15 cellular contexts compared by ENCODE assay signal in the genomic region with DNA sequence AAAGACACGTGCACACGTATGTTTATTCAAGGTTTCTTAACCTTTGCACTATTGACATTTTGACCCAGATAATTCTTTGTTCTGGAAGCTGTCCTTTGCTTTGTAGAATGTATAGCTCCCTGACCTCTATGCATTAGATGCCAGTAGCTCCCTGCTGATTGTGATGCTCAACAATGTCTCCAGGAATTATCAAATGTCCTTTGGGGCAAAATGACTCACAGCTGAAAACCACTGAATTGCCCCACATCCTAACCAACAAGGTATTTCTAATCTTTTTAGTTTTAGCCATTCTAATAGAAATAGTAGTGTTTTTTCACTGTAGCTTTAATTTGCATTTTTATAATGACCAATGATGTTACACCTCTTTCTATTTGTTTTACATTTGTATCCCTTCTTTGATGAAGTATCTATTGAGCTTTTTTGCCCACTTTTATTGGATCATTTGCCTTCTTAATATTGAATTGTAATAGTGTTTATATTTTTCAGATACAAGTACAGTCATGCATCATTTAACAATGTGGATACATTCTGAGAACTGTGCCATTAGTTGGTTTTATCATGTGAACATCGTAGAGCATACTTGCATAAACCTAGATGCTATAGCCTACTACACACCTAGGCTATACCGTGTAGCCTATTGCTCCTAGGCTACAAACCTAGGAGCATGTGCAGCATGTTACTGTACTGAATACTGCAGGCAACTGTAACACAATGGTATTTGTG. TPM values are rescaled to one million over a fixed set of nuclear protein-coding genes. Genes with fewer than 3 reads are reported as not detected.
DNase-seq lines count a peak whose midpoint lies in the region; TF ChIP-seq lines count a peak whose summit lies in the region.
"Had no signal": no experiment of that assay in that cellular context is flagged by ENCODE, and none has a peak within 500 bp of the region (broad histone marks: within the 10 kb centered on the region; RNA-seq: fewer than 3 reads in every experiment).

No MANE protein-coding gene starts in this region.

- H3F3A ChIP-seq in GM23248 (ENCODE audit: insufficient read depth) = peaks cover 15% of the 10 kb centered on the region; the same call in 1 of the 2 replicates

- H3K4me1 ChIP-seq in GM23248 (ENCODE audit: insufficient read depth) = peaks cover 29% of the 10 kb centered on the region
- no peaks in the 10 kb centered on the region for H3K4me1 ChIP-seq in trophoblast cell (ENCODE audit: control insufficient read depth in 1 of 2, insufficient read depth in 2 of 2, low read length in 2 of 2)
- H3K4me1 ChIP-seq: tibial nerve had no signal

- no peaks in the 10 kb centered on the region for H3K27me3 ChIP-seq in GM23248 (replicated peaks; ENCODE audit: insufficient read depth)
- no peaks in the 10 kb centered on the region for H3K27me3 ChIP-seq in trophoblast cell (ENCODE audit: insufficient read depth, low read length)
- H3K27me3 ChIP-seq: tibial nerve had no signal

- H3K9ac ChIP-seq in GM23248 (no peak overlapping the region), trophoblast cell (ENCODE audit: low read length) (no peak overlapping the region)
- H3K9ac ChIP-seq: KMS-11 had no signal

- no peak overlapping the region for H4K8ac ChIP-seq in trophoblast cell (ENCODE audit: low read depth, low read length)

- no peak overlapping the region for H3K18ac ChIP-seq in trophoblast cell (ENCODE audit: low read length)

- H3K4me2 ChIP-seq in GM23248 (ENCODE audit: unreplicated experiment) (peak overlapping the region; percentile 15), trophoblast cell (ENCODE audit: low read length) (no peak overlapping the region)
- H3K4me2 ChIP-seq: KMS-11 had no signal

- intact Hi-C loops in posterior cingulate gyrus (cut with DNase I) = no loop called here

- peaks cover 2% of the 10 kb centered on the region for H3K79me1 ChIP-seq in trophoblast cell (ENCODE audit: low read length)

- no peak overlapping the region for H3K23ac ChIP-seq in trophoblast cell (ENCODE audit: low read length)

- H3K79me2 ChIP-seq in GM23248 (ENCODE audit: insufficient read depth) = no peaks in the 10 kb centered on the region
- no peaks in the 10 kb centered on the region for H3K79me2 ChIP-seq in trophoblast cell (ENCODE audit: control insufficient read depth, insufficient read depth, low read length, poor library complexity)

- no peak for TF ChIP-seq POLR2A in NB4 (IDR thresholded peaks at IDR 0.05; ENCODE audit: extremely low read depth, insufficient read length)

- no peak overlapping the region for H3K4ac ChIP-seq in trophoblast cell (ENCODE audit: low read depth, low read length)

- no peaks in the 10 kb centered on the region for H3K9me3 ChIP-seq in GM23248 (ENCODE audit: low read depth)
- H3K9me3 ChIP-seq in trophoblast cell (ENCODE audit: insufficient read depth, low read depth, low read length) = peaks cover 1% of the 10 kb centered on the region
- H3K9me3 ChIP-seq: tibial nerve had no signal

- H3K4me3 ChIP-seq in GM23248 (no peak overlapping the region), NB4 (ENCODE audit: low read depth, low read length) (no peak overlapping the region), astrocyte of the spinal cord (ENCODE audit: low read depth, low read length) (no peak overlapping the region), trophoblast cell (ENCODE audit: low read depth, low read length) (no peak overlapping the region)
- H3K4me3 ChIP-seq: tibial nerve had no signal

- DNase-seq in GM23248 (peak; percentile 84), NB4 (ENCODE audit: low read depth) (peak; percentile 73), astrocyte of the spinal cord (ENCODE audit: low read depth, low spot score) (peak; percentile 33), trophoblast cell (peak; percentile 82 to 83), T-helper 1 cell (no peak), posterior cingulate gyrus (no peak), mucosa of gallbladder (ENCODE audit: low spot score) (no peak)
- DNase-seq in stimulated activated CD4-positive, alpha-beta T cell treated with anti-CD3 and anti-CD28 coated beads, Interleukin-1b, Interleukin-23, amount 100 ng/mL, for 48 hours = no peak
- DNase-seq: CD8-positive, alpha-beta T cell; hippocampal formation; left cardiac atrium; NCI-H2227 treated with DMSO at 0.1 percent for 48 hours; occipital lobe had no signal

- no peak overlapping the region for H2BK12ac ChIP-seq in trophoblast cell (ENCODE audit: low read length)

- H4K12ac ChIP-seq in trophoblast cell (ENCODE audit: low read depth, low read length) = no peak overlapping the region

- H3K9me2 ChIP-seq in GM23248 (ENCODE audit: insufficient read depth) = no peaks in the 10 kb centered on the region

- H2AK5ac ChIP-seq in trophoblast cell (ENCODE audit: low read length) = no peak overlapping the region

- H2BK120ac ChIP-seq in trophoblast cell (ENCODE audit: insufficient read depth, low read length, poor library complexity) = no peak overlapping the region

- TF ChIP-seq CTCF in NB4 (IDR thresholded peaks at IDR 0.05; ENCODE audit: low read depth, low read length) (no peak), astrocyte of the spinal cord (IDR thresholded peaks at IDR 0.05; ENCODE audit: low read depth, low read length) (no peak)

- H3K27ac ChIP-seq in GM23248 (peak overlapping the region; percentile 58), trophoblast cell (ENCODE audit: low read depth, low read length) (no peak overlapping the region)
- H3K27ac ChIP-seq: KMS-11, tibial nerve had no signal

- H4K20me1 ChIP-seq in GM23248 (ENCODE audit: insufficient read depth) = no peaks in the 10 kb centered on the region

- no peak overlapping the region for H3K14ac ChIP-seq in trophoblast cell (ENCODE audit: low read length)

- no peak overlapping the region for H2BK5ac ChIP-seq in trophoblast cell (ENCODE audit: low read depth, low read length, poor library complexity)

- H3K36me3 ChIP-seq in GM23248 (ENCODE audit: low read depth) (no peaks in the 10 kb centered on the region), trophoblast cell (ENCODE audit: control insufficient read depth in 1 of 2, insufficient read depth in 2 of 2, low read length in 2 of 2) (no peaks in the 10 kb centered on the region)
- H3K36me3 ChIP-seq: tibial nerve had no signal

- 36 to 44% methylated on average over 4 of the region's 4 CpGs for WGBS in GM23248 (ENCODE audit: low coverage in 1 of 2, low lambda C conversion rate in 2 of 2, missing lambda C conversion rate in 2 of 2), 2 experiments
- no CpG with 5 or more reads among the region's 4 CpGs for WGBS in trophoblast cell (ENCODE audit: extremely low coverage, insufficient coverage, insufficient read length)

- H2AFZ ChIP-seq in GM23248 (no peak overlapping the region), trophoblast cell (ENCODE audit: insufficient read depth, low read length, poor library complexity) (no peak overlapping the region)

- H4K91ac ChIP-seq in trophoblast cell (ENCODE audit: low read depth, low read length) = no peak overlapping the region

- in situ Hi-C loops in GM23248 (cut with MboI) (no loop called here), astrocyte of the spinal cord (cut with HindIII; ENCODE audit: low sequenced_read_pairs) (no loop called here)

RNA-seq across cellular contexts. Expression of a gene that starts 10.3 kb away (rescaled TPM):
- total RNA-seq in GM23248 (2014; rRNA removed; shearing (Covaris generic)) = 1.0 and 1.2 TPM in 2 replicates
- 17.3 and 20.3 TPM in 2 replicates for polyA plus RNA-seq in GM23248 (2016; fragmentation: Nextera tagmentation; extraction: Ambion mirVana)
- polyA plus RNA-seq in trophoblast cell (2013) = 25.3 and 26.0 TPM in 2 replicates
- total RNA-seq in mucosa of gallbladder = 9.8 TPM

RNA-seq across cellular contexts. Expression of a gene that starts 17.7 kb away (rescaled TPM):
- 29.6 and 34.5 TPM in 2 replicates for total RNA-seq in GM23248 (2014; rRNA removed; shearing (Covaris generic))
- polyA plus RNA-seq in GM23248 (2016; fragmentation: Nextera tagmentation; extraction: Ambion mirVana) = 8.9 and 9.3 TPM in 2 replicates
- 7.4 and 8.6 TPM in 2 replicates for polyA plus RNA-seq in trophoblast cell (2013)
- total RNA-seq in mucosa of gallbladder = 74.6 TPM

Comparison
In these comparisons a context has a peak if more than half of its experiments do, and no peak if none do; other contexts are left out.
1. DNase-seq: peak in GM23248 (single experiment), NB4 (single experiment), astrocyte of the spinal cord (single experiment) and trophoblast cell (2 of 2); none in T-helper 1 cell (0 of 5), stimulated activated CD4-positive, alpha-beta T cell treated with anti-CD3 and anti-CD28 coated beads, Interleukin-1b, Interleukin-23, amount 100 ng/mL, for 48 hours (single experiment), posterior cingulate gyrus (0 of 10) and mucosa of gallbladder (single experiment).